1 cellular context compared by ENCODE assay signal in genomic region chr1:205631727-205632373, GRCh38.
TF ChIP-seq lines count a peak whose summit lies in the region.

ELK4 (minus strand) TSS chr1:205632011; CDS start chr1:205623882, 8,129 bp downstream.

TF ChIP-seq in K562, 482 proteins besides CTCF, POLR2A, EP300 and RAD21 (continued from another document and continues in another):
- TF ChIP-seq ARID4B (CRISPR knock-in tag; IDR thresholded peaks at IDR 0.05) (peak; percentile 18; the same call in 1 of the 2 replicates), SMARCA5 (IDR thresholded peaks at IDR 0.05) (no peak), FOXA1 (IDR thresholded peaks at IDR 0.05; ENCODE audit: borderline replicate concordance) (no peak), PCBP1 (IDR thresholded peaks at IDR 0.05; ENCODE audit: low read depth, low read length, poor library complexity, severe bottlenecking) (no peak), USF1 (CRISPR knock-in tag; IDR thresholded peaks at IDR 0.05) (no peak), TEAD2 (tag; IDR thresholded peaks at IDR 0.05) (no peak), MLX (CRISPR knock-in tag; conservative IDR thresholded peaks at IDR 0.05) (no peak; a peak in 1 of 4 replicates), GATA2 (CRISPR knock-in tag; IDR thresholded peaks at IDR 0.05) (no peak), MTA3 (IDR thresholded peaks at IDR 0.05; ENCODE audit: borderline replicate concordance) (peak; percentile 97), ZNF253 (CRISPR knock-in tag; conservative IDR thresholded peaks at IDR 0.05) (no peak), ESRRA (IDR thresholded peaks at IDR 0.05; ENCODE audit: borderline replicate concordance, low read depth) (peak; percentile 73; the same call in 1 of the 2 replicates), DIDO1 (tag; IDR thresholded peaks at IDR 0.05; ENCODE audit: low read depth) (no peak), ZBTB7A (IDR thresholded peaks at IDR 0.05; ENCODE audit: borderline replicate concordance, control insufficient read depth, low read depth, low read length) (peak; percentile 98), CCAR2 (IDR thresholded peaks at IDR 0.05; ENCODE audit: low read depth, low read length) (no peak), SMARCA4 (IDR thresholded peaks at IDR 0.05) (peak; percentile 41; the same call in 1 of the 2 replicates), CAMTA2 (CRISPR knock-in tag; conservative IDR thresholded peaks at IDR 0.05) (no peak), ZNF644 (tag; IDR thresholded peaks at IDR 0.05; ENCODE audit: low read depth) (peak; percentile 60; the same call in 1 of the 2 replicates), ATF1 (CRISPR knock-in tag; IDR thresholded peaks at IDR 0.05) (peak; percentile 79), ATF1 (tag; IDR thresholded peaks at IDR 0.05) (peak; percentile 96), GATAD2B (IDR thresholded peaks at IDR 0.05; ENCODE audit: borderline replicate concordance) (peak; percentile 80; the same call in 1 of the 2 replicates), PRMT5 (CRISPR knock-in tag; IDR thresholded peaks at IDR 0.05) (no peak), SRSF1 (IDR thresholded peaks at IDR 0.05; ENCODE audit: low read depth, low read length) (no peak), MAFK (IDR thresholded peaks at IDR 0.05; ENCODE audit: low read length) (no peak), SMARCB1 (IDR thresholded peaks at IDR 0.05; ENCODE audit: insufficient read length, low read depth) (no peak), MCM2 (IDR thresholded peaks at IDR 0.05; ENCODE audit: low read depth) (no peak), MXI1 (IDR thresholded peaks at IDR 0.05; ENCODE audit: low read depth, low read length) (no peak), CEBPB (tag; IDR thresholded peaks at IDR 0.05) (no peak), RREB1 (CRISPR knock-in tag; IDR thresholded peaks at IDR 0.05) (no peak), TSHZ1 (CRISPR knock-in tag; IDR thresholded peaks at IDR 0.05) (no peak), KDM4B (IDR thresholded peaks at IDR 0.05; ENCODE audit: borderline replicate concordance in 2 of 2, low read depth in 1 of 2) (peak in 1 of 2 experiments; percentile 52; a peak in 1 of 4 replicates), NR0B1 (IDR thresholded peaks at IDR 0.05; ENCODE audit: partially characterized antibody) (no peak), ZNF175 (CRISPR knock-in tag; IDR thresholded peaks at IDR 0.05; ENCODE audit: low read depth) (no peak), CREB5 (CRISPR knock-in tag; IDR thresholded peaks at IDR 0.05) (no peak), NR3C1 (CRISPR knock-in tag; IDR thresholded peaks at IDR 0.05) (no peak), THAP12 (CRISPR knock-in tag; IDR thresholded peaks at IDR 0.05) (peak; percentile 73; the same call in 1 of the 2 replicates), BHLHE40 (IDR thresholded peaks at IDR 0.05; ENCODE audit: low read length) (peak; percentile 71), RBM14 (IDR thresholded peaks at IDR 0.05; ENCODE audit: borderline replicate concordance, insufficient read depth, low read depth, low read length) (no peak), ZNF140 (CRISPR knock-in tag; IDR thresholded peaks at IDR 0.05) (no peak), ZKSCAN8 (CRISPR knock-in tag; IDR thresholded peaks at IDR 0.05) (no peak), BACH1 (tag; IDR thresholded peaks at IDR 0.05) (no peak)
